Comparison of ENCODE assay signal across 1 cellular context in the genomic region with DNA sequence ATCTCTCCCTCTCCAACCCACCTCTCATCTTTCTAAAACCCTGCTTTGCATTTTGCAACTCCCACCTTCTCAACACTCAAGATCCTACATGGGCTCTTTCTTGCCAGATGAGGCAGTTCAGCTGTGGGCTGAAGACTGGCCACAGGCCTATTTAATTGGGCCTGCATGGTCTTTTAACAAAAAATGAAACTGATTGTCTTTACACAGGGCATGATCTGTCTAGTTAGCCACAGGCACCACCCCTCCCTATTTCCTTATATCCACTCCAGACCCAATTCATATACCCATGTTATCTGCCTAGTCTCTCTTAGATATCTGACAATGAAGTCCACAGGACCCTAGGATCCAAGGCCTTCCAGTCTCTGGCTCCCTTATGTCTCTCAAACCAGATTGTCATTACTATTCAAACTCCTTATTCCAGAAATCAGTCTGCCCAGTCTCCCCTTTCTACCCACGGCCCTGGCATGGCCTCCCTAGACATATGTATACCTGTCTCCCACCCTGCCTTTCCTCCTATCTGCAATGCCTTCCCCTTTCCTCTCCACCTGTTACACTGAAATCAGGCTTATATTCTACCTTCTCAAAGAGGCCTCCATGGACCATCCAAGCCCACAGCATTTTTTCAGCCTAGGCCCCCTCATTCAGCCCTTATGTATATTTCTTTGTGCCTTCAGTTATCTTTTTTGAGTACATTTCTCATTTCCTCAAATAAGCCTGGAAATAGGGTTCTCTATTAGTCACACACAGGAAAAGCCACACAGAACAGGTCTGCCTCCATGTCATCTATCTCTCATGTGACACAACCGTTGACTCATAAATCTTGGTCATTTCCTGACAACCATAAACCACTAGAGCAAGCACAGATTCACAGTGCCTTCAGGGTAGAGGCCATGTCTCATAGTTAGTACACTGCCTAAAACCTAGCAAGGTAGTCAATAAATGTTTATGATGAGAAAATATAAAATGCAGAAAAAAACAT.
A peak's percentile ranks its signal among the peaks of the same experiment; 100 is the strongest.
TF ChIP-seq lines count a peak whose summit lies in the region.

No MANE protein-coding gene starts in this region.

TF ChIP-seq in K562, 482 proteins besides CTCF, POLR2A, EP300 and RAD21 (continued from another document):
- TF ChIP-seq, protein P1, sequence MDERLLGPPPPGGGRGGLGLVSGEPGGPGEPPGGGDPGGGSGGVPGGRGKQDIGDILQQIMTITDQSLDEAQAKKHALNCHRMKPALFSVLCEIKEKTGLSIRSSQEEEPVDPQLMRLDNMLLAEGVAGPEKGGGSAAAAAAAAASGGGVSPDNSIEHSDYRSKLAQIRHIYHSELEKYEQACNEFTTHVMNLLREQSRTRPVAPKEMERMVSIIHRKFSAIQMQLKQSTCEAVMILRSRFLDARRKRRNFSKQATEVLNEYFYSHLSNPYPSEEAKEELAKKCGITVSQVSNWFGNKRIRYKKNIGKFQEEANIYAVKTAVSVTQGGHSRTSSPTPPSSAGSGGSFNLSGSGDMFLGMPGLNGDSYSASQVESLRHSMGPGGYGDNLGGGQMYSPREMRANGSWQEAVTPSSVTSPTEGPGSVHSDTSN (CRISPR knock-in tag; IDR thresholded peaks at IDR 0.05; ENCODE audit: low read depth), result no peak
- TF ChIP-seq, protein P1 (tag; conservative IDR thresholded peaks at IDR 0.05; ENCODE audit: low read depth), result peak; percentile 95
- TF ChIP-seq GABPA (tag; conservative IDR thresholded peaks at IDR 0.05; ENCODE audit: low read depth), result peak; percentile 34; the same call in 1 of the 2 replicates
- no peak for TF ChIP-seq NEUROD1 (IDR thresholded peaks at IDR 0.05; ENCODE audit: borderline replicate concordance, low read depth, low read length, partially characterized antibody)
- TF ChIP-seq, protein P2, sequence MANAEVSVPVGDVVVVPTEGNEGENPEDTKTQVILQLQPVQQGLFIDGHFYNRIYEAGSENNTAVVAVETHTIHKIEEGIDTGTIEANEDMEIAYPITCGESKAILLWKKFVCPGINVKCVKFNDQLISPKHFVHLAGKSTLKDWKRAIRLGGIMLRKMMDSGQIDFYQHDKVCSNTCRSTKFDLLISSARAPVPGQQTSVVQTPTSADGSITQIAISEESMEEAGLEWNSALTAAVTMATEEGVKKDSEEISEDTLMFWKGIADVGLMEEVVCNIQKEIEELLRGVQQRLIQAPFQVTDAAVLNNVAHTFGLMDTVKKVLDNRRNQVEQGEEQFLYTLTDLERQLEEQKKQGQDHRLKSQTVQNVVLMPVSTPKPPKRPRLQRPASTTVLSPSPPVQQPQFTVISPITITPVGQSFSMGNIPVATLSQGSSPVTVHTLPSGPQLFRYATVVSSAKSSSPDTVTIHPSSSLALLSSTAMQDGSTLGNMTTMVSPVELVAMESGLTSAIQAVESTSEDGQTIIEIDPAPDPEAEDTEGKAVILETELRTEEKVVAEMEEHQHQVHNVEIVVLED (CRISPR knock-in tag; IDR thresholded peaks at IDR 0.05), result no peak
